In the genomic region with DNA sequence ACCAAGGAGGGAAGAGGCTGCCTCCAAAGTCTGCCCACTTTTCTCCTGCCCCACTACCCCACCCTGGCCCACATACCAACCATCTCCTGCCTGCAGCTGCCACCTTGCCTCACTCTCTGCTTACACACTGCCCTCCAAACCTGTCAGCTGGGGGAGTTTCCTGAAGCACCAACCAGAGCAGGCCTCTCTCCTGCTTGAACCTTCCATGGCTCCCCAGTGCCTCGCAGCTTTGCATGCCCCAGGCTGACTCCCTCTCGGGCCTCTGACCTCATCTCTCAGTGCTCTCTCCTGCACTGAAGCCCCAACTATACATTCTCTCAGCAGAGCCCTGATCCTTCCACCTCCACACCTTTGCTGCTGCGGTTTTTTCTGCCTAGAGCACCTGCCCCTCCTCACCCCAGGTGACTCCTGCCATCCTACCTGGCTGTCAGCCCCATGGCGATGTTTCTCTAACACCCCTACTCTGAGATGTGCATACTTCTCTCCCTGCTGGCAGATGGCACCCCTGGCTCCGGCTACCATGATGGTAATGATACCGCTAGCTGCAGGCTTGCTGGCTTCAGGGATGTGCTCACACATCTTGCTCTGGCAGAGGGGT, we compare ENCODE assay signal across 30 cellular contexts. TPM values are rescaled to one million over a fixed set of nuclear protein-coding genes. Genes with fewer than 3 reads are reported as not detected.
A peak's percentile ranks its signal among the peaks of the same experiment; 100 is the strongest.
DNase-seq lines count a peak whose midpoint lies in the region; ATAC-seq, FAIRE-seq and TF ChIP-seq lines count a peak whose summit lies in the region.
"Had no signal": no experiment of that assay in that cellular context is flagged by ENCODE, and none has a peak within 500 bp of the region (broad histone marks: within the 10 kb centered on the region; RNA-seq: fewer than 3 reads in every experiment).

No MANE protein-coding gene starts in this region.

- H3K27me3 Mint-ChIP-seq in brain = no peaks in the 10 kb centered on the region
- H3K27me3 Mint-ChIP-seq in activated CD4-positive, alpha-beta T cell treated with anti-CD3 and anti-CD28 coated beads, Interleukin-2, amount 10 ng/mL, durations not matched to agents 24 days and 14 days = no peaks in the 10 kb centered on the region
- H3K27me3 Mint-ChIP-seq: activated CD4-positive, alpha-beta memory T cell treated with anti-CD3 and anti-CD28 coated beads, Interleukin-2, amount 10 ng/mL, durations not matched to agents 7 days and 5 days had no signal

- FAIRE-seq in kidney (lab: Jason Lieb, UNC) = no peak

- intact Hi-C loops in kidney (cut with DNase I) = no loop called here
- intact Hi-C loops in activated CD4-positive, alpha-beta T cell treated with anti-CD3 and anti-CD28 coated beads, Interleukin-2, amount 10 ng/mL, durations not matched to agents 24 days and 14 days (cut with micrococcal nuclease) = no loop called here

- DNase-seq in NCI-H2171 treated with DMSO at 0.1 percent for 48 hours (lab: John Stamatoyannopoulos, UW) = peak; percentile 70
- peak; percentile 43 for DNase-seq in kidney
- no peak for DNase-seq in activated CD4-positive, alpha-beta T cell treated with anti-CD3 and anti-CD28 coated beads, Interleukin-2, amount 10 ng/mL, durations not matched to agents 24 days and 14 days
- no peak for DNase-seq in AG08395 (ENCODE audit: low spot score)
- DNase-seq: activated CD4-positive, alpha-beta memory T cell treated with anti-CD3 and anti-CD28 coated beads, Interleukin-2, amount 10 ng/mL, durations not matched to agents 7 days and 5 days; activated CD4-positive, alpha-beta T cell treated with anti-CD3 and anti-CD28 coated beads for 1 hour; activated CD8-positive, alpha-beta memory T cell treated with anti-CD3 and anti-CD28 coated beads, Interleukin-2, amount 50 U/mL, for 4 hours; activated naive CD4-positive, alpha-beta T cell treated with anti-CD3 and anti-CD28 coated beads, Interleukin-2, amount 50 U/mL, for 16 hours; amniotic stem cell; DMS79 treated with DMSO at 0.1 percent for 48 hours; GDM1; mesenchymal stem cell; NCI-H2029; NCI-H226; NCI-H526 treated with DMSO at 0.1 percent for 48 hours; SHP77; sigmoid colon; stimulated activated CD4-positive, alpha-beta T cell treated with anti-CD3 and anti-CD28 coated beads, Interleukin-12 subunit alpha, Interleukin-12 subunit beta, amount 100 ng/mL, for 4 hours; stimulated activated CD4-positive, alpha-beta T cell treated with anti-CD3 and anti-CD28 coated beads, Interleukin-2, amount 100 ng/mL, for 48 hours; stomach; T-helper 2 cell had no signal

- H3K4me1 ChIP-seq in kidney (ENCODE audit: control insufficient read depth in 1 of 2, insufficient read depth in 1 of 2, low read depth in 1 of 2, low read length in 2 of 2) (no peaks in the 10 kb centered on the region), subcutaneous abdominal adipose tissue (ENCODE audit: control insufficient read depth in 5 of 5, insufficient read depth in 5 of 5, low read length in 5 of 5) (peaks cover 2 to 39% (median 29%) of the 10 kb centered on the region in 5 donors)
- H3K4me1 ChIP-seq: breast epithelium had no signal

- ATAC-seq in GM21786 (IDR thresholded peaks at IDR 0.05; ENCODE audit: unreplicated experiment) = no peak
- ATAC-seq: left lobe of liver had no signal

- peaks cover 0 to 4% (median 0%) of the 10 kb centered on the region in 5 experiments for H3K9me3 Mint-ChIP-seq in brain
- H3K9me3 Mint-ChIP-seq in activated CD4-positive, alpha-beta T cell treated with anti-CD3 and anti-CD28 coated beads, Interleukin-2, amount 10 ng/mL, durations not matched to agents 24 days and 14 days = no peaks in the 10 kb centered on the region
- H3K9me3 Mint-ChIP-seq: activated CD4-positive, alpha-beta memory T cell treated with anti-CD3 and anti-CD28 coated beads, Interleukin-2, amount 10 ng/mL, durations not matched to agents 7 days and 5 days had no signal

- TF ChIP-seq CTCF in brain (conservative IDR thresholded peaks at IDR 0.05) (no peak), kidney (IDR thresholded peaks at IDR 0.05; ENCODE audit: borderline replicate concordance, extremely low read depth, insufficient read depth) (no peak)

- no peak overlapping the region for H3K4me3 Mint-ChIP-seq in brain
- H3K4me3 Mint-ChIP-seq in activated CD4-positive, alpha-beta T cell treated with anti-CD3 and anti-CD28 coated beads, Interleukin-2, amount 10 ng/mL, durations not matched to agents 24 days and 14 days = no peak overlapping the region
- H3K4me3 Mint-ChIP-seq: activated CD4-positive, alpha-beta memory T cell treated with anti-CD3 and anti-CD28 coated beads, Interleukin-2, amount 10 ng/mL, durations not matched to agents 7 days and 5 days had no signal

- H3K27ac Mint-ChIP-seq in brain = peak overlapping the region in 3 of 5 experiments; percentile 72 to 75 (median 74)
- H3K27ac Mint-ChIP-seq in activated CD4-positive, alpha-beta T cell treated with anti-CD3 and anti-CD28 coated beads, Interleukin-2, amount 10 ng/mL, durations not matched to agents 24 days and 14 days = no peak overlapping the region
- H3K27ac Mint-ChIP-seq: activated CD4-positive, alpha-beta memory T cell treated with anti-CD3 and anti-CD28 coated beads, Interleukin-2, amount 10 ng/mL, durations not matched to agents 7 days and 5 days; progenitor cell of endocrine pancreas had no signal

- H3K27ac ChIP-seq in kidney (ENCODE audit: low read depth in 2 of 2, low read length in 2 of 2) (no peak overlapping the region), subcutaneous abdominal adipose tissue (ENCODE audit: low read depth, low read length) (peak overlapping the region; percentile 76)
- H3K27ac ChIP-seq: breast epithelium, C4-2B, HL-60 had no signal

- H3K4me3 ChIP-seq in kidney (ENCODE audit: low read length in 2 of 2) (no peak overlapping the region), subcutaneous abdominal adipose tissue (ENCODE audit: low read depth in 1 of 5, low read length in 5 of 5) (no peak overlapping the region)
- H3K4me3 ChIP-seq: breast epithelium, sigmoid colon, stomach, tibial nerve had no signal

- peaks cover 46% of the 10 kb centered on the region for H3K36me3 Mint-ChIP-seq in brain
- no peaks in the 10 kb centered on the region for H3K36me3 Mint-ChIP-seq in activated CD4-positive, alpha-beta T cell treated with anti-CD3 and anti-CD28 coated beads, Interleukin-2, amount 10 ng/mL, durations not matched to agents 24 days and 14 days (ENCODE audit: low read depth)

- no peaks in the 10 kb centered on the region for H3K27me3 ChIP-seq in subcutaneous abdominal adipose tissue (ENCODE audit: control insufficient read depth in 5 of 5, insufficient read depth in 4 of 5, low read length in 5 of 5)
- H3K27me3 ChIP-seq: breast epithelium, sigmoid colon, stomach, tibial nerve had no signal

- H3K36me3 ChIP-seq in kidney (ENCODE audit: control insufficient read depth in 1 of 2, insufficient read depth in 2 of 2, low read length in 2 of 2) = no peaks in the 10 kb centered on the region
- no peaks in the 10 kb centered on the region for H3K36me3 ChIP-seq in subcutaneous abdominal adipose tissue (ENCODE audit: control insufficient read depth in 5 of 5, insufficient read depth in 5 of 5, low read length in 5 of 5)
- H3K36me3 ChIP-seq: breast epithelium, sigmoid colon, stomach, tibial nerve had no signal

- H3K4me1 Mint-ChIP-seq in brain = peaks cover 62% of the 10 kb centered on the region
- no peaks in the 10 kb centered on the region for H3K4me1 Mint-ChIP-seq in activated CD4-positive, alpha-beta T cell treated with anti-CD3 and anti-CD28 coated beads, Interleukin-2, amount 10 ng/mL, durations not matched to agents 24 days and 14 days
- H3K4me1 Mint-ChIP-seq: activated CD4-positive, alpha-beta memory T cell treated with anti-CD3 and anti-CD28 coated beads, Interleukin-2, amount 10 ng/mL, durations not matched to agents 7 days and 5 days had no signal

- H3K9ac ChIP-seq in kidney (ENCODE audit: low read length in 2 of 2) (no peak overlapping the region), subcutaneous abdominal adipose tissue (ENCODE audit: low read length in 5 of 5) (peak overlapping the region in 1 of 5 donors; percentile 31)

- H3K9me3 ChIP-seq in kidney (ENCODE audit: control insufficient read depth in 1 of 2, low read length in 2 of 2) (no peaks in the 10 kb centered on the region), subcutaneous abdominal adipose tissue (ENCODE audit: control insufficient read depth in 5 of 5, low read length in 5 of 5) (no peaks in the 10 kb centered on the region)
- H3K9me3 ChIP-seq: breast epithelium, sigmoid colon, stomach, tibial nerve had no signal

RNA-seq across cellular contexts. Expression of a gene that starts 43.5 kb away (rescaled TPM):
- polyA plus RNA-seq in brain (ENCODE audit: insufficient read depth, low read depth, low replicate concordance) = 1.7 TPM
- 3.2 TPM for total RNA-seq in kidney
- polyA plus RNA-seq in kidney (ENCODE audit: insufficient read depth, low read depth, low replicate concordance) = 0.92 TPM
- total RNA-seq in activated CD4-positive, alpha-beta T cell treated with anti-CD3 and anti-CD28 coated beads, Interleukin-2, amount 10 ng/mL, durations not matched to agents 24 days and 14 days = 0.05 and 0.23 TPM in 2 replicates

Comparison
In these comparisons a context has a peak if more than half of its experiments do, and no peak if none do; other contexts are left out.
1. DNase-seq: peak in NCI-H2171 treated with DMSO at 0.1 percent for 48 hours (single experiment) and kidney (single experiment); none in activated CD4-positive, alpha-beta T cell treated with anti-CD3 and anti-CD28 coated beads, Interleukin-2, amount 10 ng/mL, durations not matched to agents 24 days and 14 days (single experiment) and AG08395 (single experiment).